1 cellular context compared by ENCODE assay signal in genomic region chr16:58036943-58037342, GRCh38.
TF ChIP-seq lines count a peak whose summit lies in the region.

No MANE protein-coding gene starts in this region.

TF ChIP-seq in SK-N-SH, 30 proteins besides CTCF, POLR2A, EP300 and RAD21 (continued from another document):
- TF ChIP-seq, protein P1, sequence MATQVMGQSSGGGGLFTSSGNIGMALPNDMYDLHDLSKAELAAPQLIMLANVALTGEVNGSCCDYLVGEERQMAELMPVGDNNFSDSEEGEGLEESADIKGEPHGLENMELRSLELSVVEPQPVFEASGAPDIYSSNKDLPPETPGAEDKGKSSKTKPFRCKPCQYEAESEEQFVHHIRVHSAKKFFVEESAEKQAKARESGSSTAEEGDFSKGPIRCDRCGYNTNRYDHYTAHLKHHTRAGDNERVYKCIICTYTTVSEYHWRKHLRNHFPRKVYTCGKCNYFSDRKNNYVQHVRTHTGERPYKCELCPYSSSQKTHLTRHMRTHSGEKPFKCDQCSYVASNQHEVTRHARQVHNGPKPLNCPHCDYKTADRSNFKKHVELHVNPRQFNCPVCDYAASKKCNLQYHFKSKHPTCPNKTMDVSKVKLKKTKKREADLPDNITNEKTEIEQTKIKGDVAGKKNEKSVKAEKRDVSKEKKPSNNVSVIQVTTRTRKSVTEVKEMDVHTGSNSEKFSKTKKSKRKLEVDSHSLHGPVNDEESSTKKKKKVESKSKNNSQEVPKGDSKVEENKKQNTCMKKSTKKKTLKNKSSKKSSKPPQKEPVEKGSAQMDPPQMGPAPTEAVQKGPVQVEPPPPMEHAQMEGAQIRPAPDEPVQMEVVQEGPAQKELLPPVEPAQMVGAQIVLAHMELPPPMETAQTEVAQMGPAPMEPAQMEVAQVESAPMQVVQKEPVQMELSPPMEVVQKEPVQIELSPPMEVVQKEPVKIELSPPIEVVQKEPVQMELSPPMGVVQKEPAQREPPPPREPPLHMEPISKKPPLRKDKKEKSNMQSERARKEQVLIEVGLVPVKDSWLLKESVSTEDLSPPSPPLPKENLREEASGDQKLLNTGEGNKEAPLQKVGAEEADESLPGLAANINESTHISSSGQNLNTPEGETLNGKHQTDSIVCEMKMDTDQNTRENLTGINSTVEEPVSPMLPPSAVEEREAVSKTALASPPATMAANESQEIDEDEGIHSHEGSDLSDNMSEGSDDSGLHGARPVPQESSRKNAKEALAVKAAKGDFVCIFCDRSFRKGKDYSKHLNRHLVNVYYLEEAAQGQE (IDR thresholded peaks at IDR 0.05; ENCODE audit: low read depth, low read length) = no peak
- TF ChIP-seq YY1 (IDR thresholded peaks at IDR 0.05; ENCODE audit: low read depth) = no peak
- TF ChIP-seq GATA2 (CRISPR knock-in tag; IDR thresholded peaks at IDR 0.05) = no peak
- TF ChIP-seq FOXJ3 (CRISPR knock-in tag; IDR thresholded peaks at IDR 0.05) = no peak
- no peak for TF ChIP-seq SIN3A (IDR thresholded peaks at IDR 0.05; ENCODE audit: borderline replicate concordance, low read depth, low read length)
- no peak for TF ChIP-seq POLR2AphosphoS5 (IDR thresholded peaks at IDR 0.05; ENCODE audit: low read depth, low read length)
- TF ChIP-seq FOXM1 (IDR thresholded peaks at IDR 0.05; ENCODE audit: low read depth) = no peak
TF ChIP-seq in SK-N-SH: peak in this region for 0.
